9 cellular contexts compared by ENCODE assay signal in genomic region chr2:182716665-182716990, GRCh38. TPM values are rescaled to one million over a fixed set of nuclear protein-coding genes. Genes with fewer than 3 reads are reported as not detected.
A peak's percentile ranks its signal among the peaks of the same experiment; 100 is the strongest.
DNase-seq lines count a peak whose midpoint lies in the region; ATAC-seq, FAIRE-seq and TF ChIP-seq lines count a peak whose summit lies in the region.
"Had no signal": no experiment of that assay in that cellular context is flagged by ENCODE, and none has a peak within 500 bp of the region (broad histone marks: within the 10 kb centered on the region; RNA-seq: fewer than 3 reads in every experiment).

No MANE protein-coding gene starts in this region.

- peak overlapping the region; percentile 88 to 99 (median 92) for H3K4me3 ChIP-seq in esophagus squamous epithelium

- intact Hi-C loops in esophagus squamous epithelium (cut with DNase I), result no loop called here

- H3K36me3 ChIP-seq in esophagus squamous epithelium, result peaks cover 0 to 14% (median 0%) of the 10 kb centered on the region in 3 donors

- peaks cover 0 to 36% (median 10%) of the 10 kb centered on the region in 3 donors for H3K4me1 ChIP-seq in esophagus squamous epithelium

- no peaks in the 10 kb centered on the region for H3K9me3 ChIP-seq in esophagus squamous epithelium

- TF ChIP-seq CTCF in esophagus squamous epithelium (IDR thresholded peaks at IDR 0.05), result no peak

- H3K27ac ChIP-seq in esophagus squamous epithelium, result peak overlapping the region; percentile 80 to 95 (median 88)

- 1 to 2% methylated on average over 12 of the region's 12 CpGs for whole genome bisulfite sequencing in esophagus squamous epithelium, 2 donors

- ATAC-seq in HG03097 (IDR thresholded peaks at IDR 0.05; ENCODE audit: low FRiP score, unreplicated experiment), result no peak

- no peaks in the 10 kb centered on the region for H3K27me3 ChIP-seq in esophagus squamous epithelium

- TF ChIP-seq POLR2A in esophagus squamous epithelium (IDR thresholded peaks at IDR 0.05), result no peak

- DNase-seq in 8988T (peak; percentile 9), GM19239 (ENCODE audit: insufficient read length, low spot score) (no peak), NCI-H526 (lab: John Stamatoyannopoulos, UW) (peak; percentile 29 to 70), esophagus squamous epithelium (lab: John Stamatoyannopoulos, UW) (no peak), renal cortical epithelial cell (ENCODE audit: low read depth) (peak; percentile 34), NCI-H2227 (lab: John Stamatoyannopoulos, UW; ENCODE audit: unreplicated experiment) (no peak), dermis blood vessel endothelial cell (no peak)

- peak; percentile 35 for FAIRE-seq in GM19239 (lab: Jason Lieb, UNC)
- FAIRE-seq: colon had no signal

RNA-seq across cellular contexts. Expression of gene DNAJC10, which starts 0.6 kb away (rescaled TPM):
- total RNA-seq in esophagus squamous epithelium (10 to 100 TPM; 26.0 to 46.0 (median 32.3) TPM), renal cortical epithelial cell (202 and 254 TPM in 2 replicates), dermis blood vessel endothelial cell (132 and 177 TPM in 2 replicates)

Comparison
In these comparisons a context has a peak if more than half of its experiments do, and no peak if none do; other contexts are left out.
1. DNase-seq: peak in 8988T (single experiment), NCI-H526 (2 of 2) and renal cortical epithelial cell (single experiment); none in GM19239 (single experiment), esophagus squamous epithelium (single experiment), NCI-H2227 (single experiment) and dermis blood vessel endothelial cell (single experiment).